ENCODE assay signal across 1 cellular context in genomic region chr11:8671651-8672062, GRCh38.
TF ChIP-seq lines count a peak whose summit lies in the region.

No MANE protein-coding gene starts in this region.

TF ChIP-seq in SK-N-SH, 30 proteins besides CTCF, POLR2A, EP300 and RAD21 (continued from another document):
- TF ChIP-seq, protein P1, sequence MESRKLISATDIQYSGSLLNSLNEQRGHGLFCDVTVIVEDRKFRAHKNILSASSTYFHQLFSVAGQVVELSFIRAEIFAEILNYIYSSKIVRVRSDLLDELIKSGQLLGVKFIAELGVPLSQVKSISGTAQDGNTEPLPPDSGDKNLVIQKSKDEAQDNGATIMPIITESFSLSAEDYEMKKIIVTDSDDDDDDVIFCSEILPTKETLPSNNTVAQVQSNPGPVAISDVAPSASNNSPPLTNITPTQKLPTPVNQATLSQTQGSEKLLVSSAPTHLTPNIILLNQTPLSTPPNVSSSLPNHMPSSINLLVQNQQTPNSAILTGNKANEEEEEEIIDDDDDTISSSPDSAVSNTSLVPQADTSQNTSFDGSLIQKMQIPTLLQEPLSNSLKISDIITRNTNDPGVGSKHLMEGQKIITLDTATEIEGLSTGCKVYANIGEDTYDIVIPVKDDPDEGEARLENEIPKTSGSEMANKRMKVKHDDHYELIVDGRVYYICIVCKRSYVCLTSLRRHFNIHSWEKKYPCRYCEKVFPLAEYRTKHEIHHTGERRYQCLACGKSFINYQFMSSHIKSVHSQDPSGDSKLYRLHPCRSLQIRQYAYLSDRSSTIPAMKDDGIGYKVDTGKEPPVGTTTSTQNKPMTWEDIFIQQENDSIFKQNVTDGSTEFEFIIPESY (IDR thresholded peaks at IDR 0.05; ENCODE audit: borderline replicate concordance, low read depth), result no peak
- TF ChIP-seq TCF12 (IDR thresholded peaks at IDR 0.05), result 0 out of 2 replicates have a peak, but pooled peaks have one; percentile 3
- TF ChIP-seq SIN3A (IDR thresholded peaks at IDR 0.05; ENCODE audit: borderline replicate concordance, low read depth, low read length), result 0 out of 2 replicates have a peak, but pooled peaks have one; percentile 7
- no peak for TF ChIP-seq SMC3 (IDR thresholded peaks at IDR 0.05; ENCODE audit: low read depth, low read length)
- TF ChIP-seq, protein P2, sequence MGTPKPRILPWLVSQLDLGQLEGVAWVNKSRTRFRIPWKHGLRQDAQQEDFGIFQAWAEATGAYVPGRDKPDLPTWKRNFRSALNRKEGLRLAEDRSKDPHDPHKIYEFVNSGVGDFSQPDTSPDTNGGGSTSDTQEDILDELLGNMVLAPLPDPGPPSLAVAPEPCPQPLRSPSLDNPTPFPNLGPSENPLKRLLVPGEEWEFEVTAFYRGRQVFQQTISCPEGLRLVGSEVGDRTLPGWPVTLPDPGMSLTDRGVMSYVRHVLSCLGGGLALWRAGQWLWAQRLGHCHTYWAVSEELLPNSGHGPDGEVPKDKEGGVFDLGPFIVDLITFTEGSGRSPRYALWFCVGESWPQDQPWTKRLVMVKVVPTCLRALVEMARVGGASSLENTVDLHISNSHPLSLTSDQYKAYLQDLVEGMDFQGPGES (IDR thresholded peaks at IDR 0.05; ENCODE audit: low read depth, low read length), result no peak
- TF ChIP-seq RCOR1 (IDR thresholded peaks at IDR 0.05; ENCODE audit: low read length), result no peak
- no peak for TF ChIP-seq RFX5 (IDR thresholded peaks at IDR 0.05; ENCODE audit: low read length)
- no peak for TF ChIP-seq ELF1 (IDR thresholded peaks at IDR 0.05)
- TF ChIP-seq, protein P3, sequence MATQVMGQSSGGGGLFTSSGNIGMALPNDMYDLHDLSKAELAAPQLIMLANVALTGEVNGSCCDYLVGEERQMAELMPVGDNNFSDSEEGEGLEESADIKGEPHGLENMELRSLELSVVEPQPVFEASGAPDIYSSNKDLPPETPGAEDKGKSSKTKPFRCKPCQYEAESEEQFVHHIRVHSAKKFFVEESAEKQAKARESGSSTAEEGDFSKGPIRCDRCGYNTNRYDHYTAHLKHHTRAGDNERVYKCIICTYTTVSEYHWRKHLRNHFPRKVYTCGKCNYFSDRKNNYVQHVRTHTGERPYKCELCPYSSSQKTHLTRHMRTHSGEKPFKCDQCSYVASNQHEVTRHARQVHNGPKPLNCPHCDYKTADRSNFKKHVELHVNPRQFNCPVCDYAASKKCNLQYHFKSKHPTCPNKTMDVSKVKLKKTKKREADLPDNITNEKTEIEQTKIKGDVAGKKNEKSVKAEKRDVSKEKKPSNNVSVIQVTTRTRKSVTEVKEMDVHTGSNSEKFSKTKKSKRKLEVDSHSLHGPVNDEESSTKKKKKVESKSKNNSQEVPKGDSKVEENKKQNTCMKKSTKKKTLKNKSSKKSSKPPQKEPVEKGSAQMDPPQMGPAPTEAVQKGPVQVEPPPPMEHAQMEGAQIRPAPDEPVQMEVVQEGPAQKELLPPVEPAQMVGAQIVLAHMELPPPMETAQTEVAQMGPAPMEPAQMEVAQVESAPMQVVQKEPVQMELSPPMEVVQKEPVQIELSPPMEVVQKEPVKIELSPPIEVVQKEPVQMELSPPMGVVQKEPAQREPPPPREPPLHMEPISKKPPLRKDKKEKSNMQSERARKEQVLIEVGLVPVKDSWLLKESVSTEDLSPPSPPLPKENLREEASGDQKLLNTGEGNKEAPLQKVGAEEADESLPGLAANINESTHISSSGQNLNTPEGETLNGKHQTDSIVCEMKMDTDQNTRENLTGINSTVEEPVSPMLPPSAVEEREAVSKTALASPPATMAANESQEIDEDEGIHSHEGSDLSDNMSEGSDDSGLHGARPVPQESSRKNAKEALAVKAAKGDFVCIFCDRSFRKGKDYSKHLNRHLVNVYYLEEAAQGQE (IDR thresholded peaks at IDR 0.05; ENCODE audit: low read depth, low read length), result no peak
TF ChIP-seq in SK-N-SH: peak in this region for 3.
